In the genomic region with DNA sequence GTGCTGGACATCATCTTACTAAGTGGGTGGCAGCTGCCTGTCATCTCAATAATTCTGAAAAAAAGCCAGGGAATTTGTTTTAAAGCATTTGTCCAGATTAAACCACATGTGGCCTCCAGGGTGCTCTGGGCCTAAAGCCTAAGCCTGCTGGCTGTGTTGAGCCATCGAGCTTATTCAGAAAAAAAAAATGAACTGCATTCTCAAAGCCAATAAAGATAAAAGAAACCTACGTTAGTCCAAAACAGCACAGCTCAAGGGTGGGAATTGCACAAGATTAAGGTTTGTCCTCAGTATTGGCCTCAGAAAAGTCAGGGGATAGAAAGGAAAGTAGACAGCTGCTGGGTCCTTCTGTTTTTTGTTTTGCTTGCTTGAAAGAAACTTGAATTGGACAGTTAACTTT, we compare ENCODE assay signal across 11 cellular contexts. TPM values are rescaled to one million over a fixed set of nuclear protein-coding genes. Genes with fewer than 3 reads are reported as not detected.
DNase-seq lines count a peak whose midpoint lies in the region; ATAC-seq and TF ChIP-seq lines count a peak whose summit lies in the region.
"Had no signal": no experiment of that assay in that cellular context is flagged by ENCODE, and none has a peak within 500 bp of the region (broad histone marks: within the 10 kb centered on the region; RNA-seq: fewer than 3 reads in every experiment).

No MANE protein-coding gene starts in this region.

- no peak for TF ChIP-seq POLR2A in tibial nerve (IDR thresholded peaks at IDR 0.05)

- H3K4me3 ChIP-seq in tibial nerve: no peak overlapping the region

- TF ChIP-seq EP300 in tibial nerve (IDR thresholded peaks at IDR 0.05): peak in 1 of 2 donors; percentile 81

- no peak for ATAC-seq in GM21576 (IDR thresholded peaks at IDR 0.05; ENCODE audit: unreplicated experiment)

- TF ChIP-seq CTCF in tibial nerve (IDR thresholded peaks at IDR 0.05): peak in 2 of 5 experiments; percentile 12 to 29

- 40 to 60% methylated on average over 2 of the region's 2 CpGs for WGBS in tibial nerve, 2 donors

- H3K9me3 ChIP-seq in tibial nerve: no peaks in the 10 kb centered on the region

- H3K4me1 ChIP-seq in tibial nerve: no peaks in the 10 kb centered on the region

- no peaks in the 10 kb centered on the region for H3K36me3 ChIP-seq in tibial nerve

- peak overlapping the region in 1 of 4 donors; percentile 63 for H3K27ac ChIP-seq in tibial nerve

- peak; percentile 20 for DNase-seq in NCI-H226
- DNase-seq in epidermal melanocyte (ENCODE audit: insufficient read length, low spot score): peak; percentile 16
- DNase-seq in medulla oblongata (ENCODE audit: extremely low spot score): peak; percentile 26
- DNase-seq in tibial nerve (ENCODE audit: low spot score in 2 of 2): peak; percentile 29 to 44
- DNase-seq in T-helper 2 cell: no peak
- no peak for DNase-seq in dermis blood vessel endothelial cell
- no peak for DNase-seq in NCI-H1092 treated with DMSO at 0.1 percent for 48 hours (lab: John Stamatoyannopoulos, UW)
- DNase-seq: activated CD8-positive, alpha-beta memory T cell treated with anti-CD3 and anti-CD28 coated beads, Interleukin-2, amount 50 U/mL, for 4 hours; DND-41; NCI-H1694 treated with DMSO at 0.1 percent for 48 hours had no signal

- no peaks in the 10 kb centered on the region for H3K27me3 ChIP-seq in tibial nerve

RNA-seq across cellular contexts. Expression of a gene that starts 22.6 kb away (rescaled TPM):
- total RNA-seq in tibial nerve (1 to 10 TPM in 3 of 4 donors, under 1 TPM in 1; 0.78 to 5.7 (median 1.3) TPM), dermis blood vessel endothelial cell (8.0 and 13.2 TPM in 2 replicates)

RNA-seq across cellular contexts. Expression of a gene that starts 41.0 kb away (rescaled TPM):
- total RNA-seq in tibial nerve: not detected
- 0.09 and 0.17 TPM in 2 replicates for total RNA-seq in dermis blood vessel endothelial cell

RNA-seq across cellular contexts. Expression of a gene that starts 41.4 kb away (rescaled TPM):
- total RNA-seq in tibial nerve: 1 to 10 TPM; 1.5 to 2.7 (median 1.8) TPM
- total RNA-seq in dermis blood vessel endothelial cell: 2.9 and 4.3 TPM in 2 replicates

Comparison
In these comparisons a context has a peak if more than half of its experiments do, and no peak if none do; other contexts are left out.
1. DNase-seq: peak in NCI-H226 (single experiment), epidermal melanocyte (single experiment), medulla oblongata (single experiment) and tibial nerve (2 of 2); none in T-helper 2 cell (0 of 5), dermis blood vessel endothelial cell (single experiment) and NCI-H1092 treated with DMSO at 0.1 percent for 48 hours (single experiment).